1 cellular context compared by ENCODE assay signal in genomic region chr20:10511507-10512231, GRCh38.
A peak's percentile ranks its signal among the peaks of the same experiment; 100 is the strongest.
TF ChIP-seq lines count a peak whose summit lies in the region.

No MANE protein-coding gene starts in this region.

TF ChIP-seq in K562, 482 proteins besides CTCF, POLR2A, EP300 and RAD21 (continued from another document and continues in another):
- no peak for TF ChIP-seq ZBTB40 (IDR thresholded peaks at IDR 0.05)
- no peak for TF ChIP-seq ZBTB40 (CRISPR knock-in tag; IDR thresholded peaks at IDR 0.05)
- TF ChIP-seq TAF9B (IDR thresholded peaks at IDR 0.05; ENCODE audit: partially characterized antibody): peak; percentile 76
- peak; percentile 92 for TF ChIP-seq SMARCA4 (IDR thresholded peaks at IDR 0.05)
- no peak for TF ChIP-seq HEY1 (CRISPR knock-in tag; IDR thresholded peaks at IDR 0.05; ENCODE audit: borderline replicate concordance)
- TF ChIP-seq GABPA (tag; conservative IDR thresholded peaks at IDR 0.05; ENCODE audit: low read depth): 0 out of 2 replicates have a peak, but pooled peaks have one; percentile 22
- TF ChIP-seq ETV6 (IDR thresholded peaks at IDR 0.05; ENCODE audit: borderline replicate concordance in 1 of 2, low read depth in 2 of 2, low read length in 1 of 2): no peak
- no peak for TF ChIP-seq ETV6 (CRISPR knock-in tag; IDR thresholded peaks at IDR 0.05; ENCODE audit: borderline replicate concordance)
- TF ChIP-seq NFRKB (IDR thresholded peaks at IDR 0.05; ENCODE audit: low read depth): no peak; the same call in 1 of the 2 replicates
- TF ChIP-seq DEAF1 (CRISPR knock-in tag; IDR thresholded peaks at IDR 0.05): no peak
- no peak; the same call in 1 of the 2 replicates for TF ChIP-seq ZNF583 (CRISPR knock-in tag; IDR thresholded peaks at IDR 0.05)
- peak; percentile 81 for TF ChIP-seq MITF (IDR thresholded peaks at IDR 0.05)
- TF ChIP-seq CHD7 (IDR thresholded peaks at IDR 0.05; ENCODE audit: low read depth, low read length): no peak
- TF ChIP-seq FOXK2 (conservative IDR thresholded peaks at IDR 0.05 in 1 of 2, IDR thresholded peaks at IDR 0.05 in 1 of 2; ENCODE audit: low read depth in 2 of 2): peak; percentile 45 to 54; a peak in 2 of 4 replicates
- TF ChIP-seq CREBBP (IDR thresholded peaks at IDR 0.05; ENCODE audit: low read depth, low read length): no peak
- TF ChIP-seq NFE2L1 (tag; IDR thresholded peaks at IDR 0.05; ENCODE audit: borderline replicate concordance, low read depth): peak; percentile 91
- no peak for TF ChIP-seq NCOA2 (IDR thresholded peaks at IDR 0.05; ENCODE audit: partially characterized antibody in 2 of 2)
- no peak for TF ChIP-seq ZNF699 (CRISPR knock-in tag; IDR thresholded peaks at IDR 0.05; ENCODE audit: insufficient replicate concordance)
- TF ChIP-seq CCNT2 (IDR thresholded peaks at IDR 0.05; ENCODE audit: borderline replicate concordance, extremely low read depth, insufficient read length, low read depth, low read length): no peak
- peak; percentile 96 for TF ChIP-seq USF1 (CRISPR knock-in tag; IDR thresholded peaks at IDR 0.05)
- TF ChIP-seq ZNF121 (CRISPR knock-in tag; conservative IDR thresholded peaks at IDR 0.05): no peak
- peak; percentile 98 for TF ChIP-seq JUN (IDR thresholded peaks at IDR 0.05; ENCODE audit: borderline replicate concordance, low read depth, low read length)
- TF ChIP-seq JUN (CRISPR knock-in tag; IDR thresholded peaks at IDR 0.05; ENCODE audit: borderline replicate concordance): no peak; the same call in 1 of the 2 replicates
- TF ChIP-seq MAX (CRISPR knock-in tag; IDR thresholded peaks at IDR 0.05): peak; percentile 45; the same call in 1 of the 2 replicates
- TF ChIP-seq E2F4 (CRISPR knock-in tag; IDR thresholded peaks at IDR 0.05; ENCODE audit: low read depth): no peak
- TF ChIP-seq SMAD4 (CRISPR knock-in tag; conservative IDR thresholded peaks at IDR 0.05): peak; percentile 63
- TF ChIP-seq SNRNP70 (optimal IDR thresholded peaks at IDR 0.05; ENCODE audit: low read depth, low read length): no peak
- TF ChIP-seq SP1 (CRISPR knock-in tag; IDR thresholded peaks at IDR 0.05): no peak
